10 cellular contexts compared by ENCODE assay signal in the genomic region with DNA sequence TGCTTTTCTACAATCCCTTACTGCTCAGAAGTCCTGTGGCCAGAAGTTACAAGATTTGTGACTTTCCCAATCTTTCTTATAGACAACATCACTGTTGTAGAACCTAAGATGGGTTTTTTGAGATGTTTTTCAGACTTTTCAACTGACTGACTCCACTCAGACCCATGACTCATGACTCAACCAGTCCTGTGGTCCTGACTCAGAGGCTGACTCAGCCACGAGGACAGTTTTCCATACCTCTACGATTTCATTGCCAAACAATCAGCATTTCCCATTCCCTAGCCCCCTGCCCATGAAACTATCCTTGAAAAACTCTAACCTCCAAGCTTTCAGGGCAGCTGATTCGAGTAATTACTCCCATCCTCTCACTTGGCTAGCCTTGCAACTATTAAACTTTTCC.
A peak's percentile ranks its signal among the peaks of the same experiment; 100 is the strongest.
DNase-seq lines count a peak whose midpoint lies in the region; ATAC-seq, FAIRE-seq and TF ChIP-seq lines count a peak whose summit lies in the region.
"Had no signal": no experiment of that assay in that cellular context is flagged by ENCODE, and none has a peak within 500 bp of the region (broad histone marks: within the 10 kb centered on the region; RNA-seq: fewer than 3 reads in every experiment).

No MANE protein-coding gene starts in this region.

- H3K36me3 ChIP-seq in Caco-2 (ENCODE audit: control insufficient read depth, insufficient read depth, low read length) = no peaks in the 10 kb centered on the region
- H3K36me3 ChIP-seq in bronchial epithelial cell (ENCODE audit: control insufficient read depth, insufficient read depth, low read length) = no peaks in the 10 kb centered on the region
- no peaks in the 10 kb centered on the region for H3K36me3 ChIP-seq in WERI-Rb-1
- H3K36me3 ChIP-seq: heart left ventricle had no signal

- ATAC-seq in GM21576 (IDR thresholded peaks at IDR 0.05; ENCODE audit: unreplicated experiment) = no peak

- H3K27me3 Mint-ChIP-seq in Caco-2 (ENCODE audit: insufficient read depth, unreplicated experiment) (no peaks in the 10 kb centered on the region), glutamatergic neuron (ENCODE audit: unreplicated experiment) (peaks cover 1% of the 10 kb centered on the region)

- FAIRE-seq in bronchial epithelial cell (lab: Jason Lieb, UNC) = peak; percentile 80

- CTCF ChIA-PET in Caco-2 (lab: Charles Lee) = no interaction called here

- DNase-seq in Caco-2 (peak; percentile 27 to 52), LHCN-M2 (ENCODE audit: low read depth) (peak; percentile 95), bronchial epithelial cell (ENCODE audit: low read depth) (peak; percentile 93), occipital lobe (lab: John Stamatoyannopoulos, UW) (peak; percentile 10), NCI-H187 treated with DMSO at 0.1 percent for 48 hours (lab: John Stamatoyannopoulos, UW) (no peak), WERI-Rb-1 (no peak), glutamatergic neuron (no peak)
- DNase-seq: NCI-H524 had no signal

- H3K9me3 Mint-ChIP-seq in Caco-2 (ENCODE audit: unreplicated experiment) (peaks cover 39% of the 10 kb centered on the region), glutamatergic neuron (ENCODE audit: unreplicated experiment) (no peaks in the 10 kb centered on the region)

- H3K9me3 ChIP-seq in Caco-2 = peaks cover 31% of the 10 kb centered on the region
- peaks cover 6% of the 10 kb centered on the region for H3K9me3 ChIP-seq in WERI-Rb-1 (ENCODE audit: severe bottlenecking)

- POLR2A ChIA-PET in Caco-2 (lab: Charles Lee) = no interaction called here

- intact Hi-C loops in Caco-2 (cut with micrococcal nuclease; ENCODE audit: unreplicated experiment) = loop anchor here (5.0 kb wide), 1 partner anchor 82 kb away; no protein-coding TSS in a partner anchor

- H3K27ac Mint-ChIP-seq in Caco-2 (ENCODE audit: unreplicated experiment) = peak overlapping the region; percentile 87
- H3K27ac Mint-ChIP-seq in glutamatergic neuron (ENCODE audit: unreplicated experiment) = no peak overlapping the region

- peaks cover 29% of the 10 kb centered on the region for H3K4me1 ChIP-seq in Caco-2
- H3K4me1 ChIP-seq: heart left ventricle had no signal

- TF ChIP-seq CTCF in Caco-2 (IDR thresholded peaks at IDR 0.05; ENCODE audit: insufficient read depth in 1 of 2, low read depth in 1 of 2, low read length in 1 of 2, severe bottlenecking in 1 of 2, unreplicated experiment in 1 of 2) (no peak), bronchial epithelial cell (IDR thresholded peaks at IDR 0.05; ENCODE audit: insufficient read depth, low read length, severe bottlenecking) (no peak), WERI-Rb-1 (IDR thresholded peaks at IDR 0.05; ENCODE audit: low read depth, low read length) (no peak), glutamatergic neuron (IDR thresholded peaks at IDR 0.05; ENCODE audit: partially characterized antibody, unreplicated experiment) (no peak)

- H3K4me1 Mint-ChIP-seq in Caco-2 (ENCODE audit: low read depth, unreplicated experiment) (peaks cover 11% of the 10 kb centered on the region), glutamatergic neuron (ENCODE audit: low read depth, unreplicated experiment) (no peaks in the 10 kb centered on the region)

- no TSS peak for BruUV-seq in Caco-2 (replicated peaks; lab: Mats Ljungman, UMichigan)

- peaks cover 11% of the 10 kb centered on the region for H3K36me3 Mint-ChIP-seq in Caco-2 (ENCODE audit: insufficient read depth, unreplicated experiment)
- peaks cover 5% of the 10 kb centered on the region for H3K36me3 Mint-ChIP-seq in glutamatergic neuron (ENCODE audit: unreplicated experiment)

- H3K4me3 Mint-ChIP-seq in Caco-2 (ENCODE audit: unreplicated experiment) (no peak overlapping the region), glutamatergic neuron (ENCODE audit: unreplicated experiment) (no peak overlapping the region)

- H3K27ac ChIP-seq in WERI-Rb-1 = no peak overlapping the region
- H3K27ac ChIP-seq: heart left ventricle had no signal

- H3K4me3 ChIP-seq in Caco-2 (ENCODE audit: low read depth, low read length) = no peak overlapping the region
- no peak overlapping the region for H3K4me3 ChIP-seq in bronchial epithelial cell (ENCODE audit: low read depth, low read length)
- no peak overlapping the region for H3K4me3 ChIP-seq in WERI-Rb-1 (ENCODE audit: low read depth, low read length)
- H3K4me3 ChIP-seq: heart left ventricle had no signal

- no peaks in the 10 kb centered on the region for H3K27me3 ChIP-seq in Caco-2 (replicated peaks; ENCODE audit: control insufficient read depth, insufficient read depth, low read length)
- H3K27me3 ChIP-seq in bronchial epithelial cell (ENCODE audit: control insufficient read depth, insufficient read depth, low read length) = no peaks in the 10 kb centered on the region
- no peaks in the 10 kb centered on the region for H3K27me3 ChIP-seq in WERI-Rb-1 (ENCODE audit: insufficient read depth, low read depth, severe bottlenecking)
- H3K27me3 ChIP-seq: heart left ventricle had no signal

Comparison
In these comparisons a context has a peak if more than half of its experiments do, and no peak if none do; other contexts are left out.
1. DNase-seq: peak in Caco-2 (2 of 2), LHCN-M2 (single experiment), bronchial epithelial cell (single experiment) and occipital lobe (single experiment); none in NCI-H187 treated with DMSO at 0.1 percent for 48 hours (single experiment), WERI-Rb-1 (single experiment) and glutamatergic neuron (single experiment).